Comparison of ENCODE assay signal across 17 cellular contexts in the genomic region with DNA sequence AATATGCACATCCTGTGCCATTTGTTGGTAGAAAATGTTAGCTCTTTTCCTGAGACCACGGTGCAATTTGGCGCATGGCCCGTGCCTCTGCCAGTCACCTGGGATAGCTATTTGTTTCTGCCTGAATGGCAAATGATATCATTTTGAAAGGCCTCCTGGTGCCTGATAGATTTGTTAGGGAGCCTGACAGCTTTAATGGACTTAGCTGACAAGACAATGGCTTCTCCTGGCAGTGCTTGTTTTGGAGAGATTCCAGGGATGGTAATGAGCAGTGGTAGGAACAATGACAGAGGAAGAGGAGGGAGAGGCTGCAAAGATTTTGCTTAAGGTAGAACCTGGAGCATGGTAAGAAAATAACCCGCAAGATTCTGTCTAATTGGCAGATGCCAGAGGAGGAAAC.
A peak's percentile ranks its signal among the peaks of the same experiment; 100 is the strongest.
DNase-seq lines count a peak whose midpoint lies in the region; ATAC-seq and TF ChIP-seq lines count a peak whose summit lies in the region.
"Had no signal": no experiment of that assay in that cellular context is flagged by ENCODE, and none has a peak within 500 bp of the region (broad histone marks: within the 10 kb centered on the region; RNA-seq: fewer than 3 reads in every experiment).

No MANE protein-coding gene starts in this region.

- H3K27me3 Mint-ChIP-seq in WTC11 (ENCODE audit: low read depth) (peaks cover 21% of the 10 kb centered on the region), mesothelial cell of epicardium (ENCODE audit: low read depth) (peaks cover 52% of the 10 kb centered on the region)
- no peaks in the 10 kb centered on the region for H3K27me3 Mint-ChIP-seq in CD4-positive, alpha-beta memory T cell
- H3K27me3 Mint-ChIP-seq in activated CD8-positive, alpha-beta memory T cell treated with anti-CD3 and anti-CD28 coated beads, Interleukin-2, amount 10 ng/mL, durations not matched to agents 7 days and 5 days, result peaks cover under 1% of the 10 kb centered on the region
- H3K27me3 Mint-ChIP-seq: stimulated activated memory B cell treated with anti-CD40 and anti-IgM and Interleukin-4, amounts not matched to agents 10 μg/mL and 1 μg/mL and 100 μg/mL, for 72 hours had no signal

- H3K4me1 ChIP-seq in CD4-positive, alpha-beta memory T cell (ENCODE audit: insufficient read depth, low read length), result no peaks in the 10 kb centered on the region
- H3K4me1 ChIP-seq: ascending aorta had no signal

- ATAC-seq in WTC11, result no peak
- ATAC-seq in activated CD8-positive, alpha-beta memory T cell treated with anti-CD3 and anti-CD28 coated beads, Interleukin-2, amount 10 ng/mL, durations not matched to agents 7 days and 5 days, result no peak
- ATAC-seq: K562; stimulated activated memory B cell treated with anti-CD40 and anti-IgM and Interleukin-4, amounts not matched to agents 10 μg/mL and 1 μg/mL and 100 μg/mL, for 72 hours had no signal

- H3K4me1 Mint-ChIP-seq in WTC11, result peaks cover 73% of the 10 kb centered on the region
- H3K4me1 Mint-ChIP-seq in CD4-positive, alpha-beta memory T cell, result no peaks in the 10 kb centered on the region
- H3K4me1 Mint-ChIP-seq in mesothelial cell of epicardium, result no peaks in the 10 kb centered on the region
- no peaks in the 10 kb centered on the region for H3K4me1 Mint-ChIP-seq in activated CD8-positive, alpha-beta memory T cell treated with anti-CD3 and anti-CD28 coated beads, Interleukin-2, amount 10 ng/mL, durations not matched to agents 7 days and 5 days
- H3K4me1 Mint-ChIP-seq: activated B cell treated with CpG ODN at 0.5 μM for 24 hours; stimulated activated memory B cell treated with anti-CD40 and anti-IgM and Interleukin-4, amounts not matched to agents 10 μg/mL and 1 μg/mL and 100 μg/mL, for 72 hours had no signal

- H3K27ac ChIP-seq in CD4-positive, alpha-beta memory T cell (ENCODE audit: low read depth, low read length), result no peak overlapping the region
- H3K27ac ChIP-seq: ascending aorta had no signal

- H3K27ac Mint-ChIP-seq in WTC11, result peak overlapping the region; percentile 32; the same call in 1 of the 2 replicates
- H3K27ac Mint-ChIP-seq in CD4-positive, alpha-beta memory T cell, result no peak overlapping the region
- H3K27ac Mint-ChIP-seq in mesothelial cell of epicardium, result no peak overlapping the region
- H3K27ac Mint-ChIP-seq in activated CD8-positive, alpha-beta memory T cell treated with anti-CD3 and anti-CD28 coated beads, Interleukin-2, amount 10 ng/mL, durations not matched to agents 7 days and 5 days, result no peak overlapping the region
- H3K27ac Mint-ChIP-seq: activated B cell treated with CpG ODN at 0.5 μM for 24 hours; stimulated activated memory B cell treated with anti-CD40 and anti-IgM and Interleukin-4, amounts not matched to agents 10 μg/mL and 1 μg/mL and 100 μg/mL, for 72 hours had no signal

- TF ChIP-seq CTCF in WTC11 (IDR thresholded peaks at IDR 0.05) (no peak), mesothelial cell of epicardium (IDR thresholded peaks at IDR 0.05; ENCODE audit: unreplicated experiment) (no peak)

- POLR2A ChIA-PET in WTC11 (lab: Charles Lee), result no interaction called here
- POLR2A ChIA-PET in CD4-positive, alpha-beta memory T cell (lab: Charles Lee; ENCODE audit: partially characterized antibody), result no interaction called here

- H3K9me3 Mint-ChIP-seq in WTC11, result peaks cover 7% of the 10 kb centered on the region
- no peaks in the 10 kb centered on the region for H3K9me3 Mint-ChIP-seq in CD4-positive, alpha-beta memory T cell
- H3K9me3 Mint-ChIP-seq in mesothelial cell of epicardium, result no peaks in the 10 kb centered on the region
- peaks cover 2% of the 10 kb centered on the region for H3K9me3 Mint-ChIP-seq in activated CD8-positive, alpha-beta memory T cell treated with anti-CD3 and anti-CD28 coated beads, Interleukin-2, amount 10 ng/mL, durations not matched to agents 7 days and 5 days (ENCODE audit: low read depth)
- H3K9me3 Mint-ChIP-seq: activated B cell treated with CpG ODN at 0.5 μM for 24 hours; stimulated activated memory B cell treated with anti-CD40 and anti-IgM and Interleukin-4, amounts not matched to agents 10 μg/mL and 1 μg/mL and 100 μg/mL, for 72 hours had no signal

- in situ Hi-C loops in G401 (cut with HindIII; ENCODE audit: low sequenced_read_pairs), result no loop called here

- H3K4me3 ChIP-seq in CD4-positive, alpha-beta memory T cell (ENCODE audit: low read length in 2 of 2), result no peak overlapping the region
- H3K4me3 ChIP-seq: ascending aorta, K562 had no signal

- H3K36me3 ChIP-seq in CD4-positive, alpha-beta memory T cell (ENCODE audit: insufficient read depth, low read length), result no peaks in the 10 kb centered on the region
- H3K36me3 ChIP-seq: ascending aorta had no signal

- H3K27me3 ChIP-seq in CD4-positive, alpha-beta memory T cell (ENCODE audit: insufficient read depth, low read length), result no peaks in the 10 kb centered on the region
- H3K27me3 ChIP-seq: ascending aorta had no signal

- DNase-seq in COLO668 (lab: John Stamatoyannopoulos, UW; ENCODE audit: unreplicated experiment) (peak; percentile 46), NCI-H1092 (lab: John Stamatoyannopoulos, UW) (peak; percentile 66), NCI-H2107 treated with DMSO at 0.1 percent for 48 hours (lab: John Stamatoyannopoulos, UW; ENCODE audit: unreplicated experiment) (peak; percentile 96), WTC11 (ENCODE audit: low spot score) (no peak), G401 (ENCODE audit: low spot score) (no peak), mesothelial cell of epicardium (ENCODE audit: low spot score in 2 of 2, unreplicated experiment in 2 of 2) (no peak)
- DNase-seq in CD4-positive, alpha-beta memory T cell, result no peak
- DNase-seq in activated CD8-positive, alpha-beta memory T cell treated with anti-CD3 and anti-CD28 coated beads, Interleukin-2, amount 10 ng/mL, durations not matched to agents 7 days and 5 days, result no peak
- DNase-seq: activated B cell treated with CpG ODN at 0.5 μM for 24 hours, activated gamma-delta T cell, Caco-2, cortex of kidney, nucleus accumbens, trophoblast cell had no signal

- intact Hi-C loops in CD4-positive, alpha-beta memory T cell (cut with micrococcal nuclease), result no loop called here

- CTCF ChIA-PET in WTC11 (lab: Charles Lee), result interaction anchor here (0.6 to 1.5 kb wide), 3 partner anchors 17 to 75 kb away, joined by 3 to 4 read pairs (median 3); no protein-coding TSS in a partner anchor
- CTCF ChIA-PET in CD4-positive, alpha-beta memory T cell (lab: Charles Lee; ENCODE audit: partially characterized antibody), result no interaction called here
- CTCF ChIA-PET in activated CD8-positive, alpha-beta memory T cell treated with anti-CD3 and anti-CD28 coated beads, Interleukin-2, amount 10 ng/mL, durations not matched to agents 7 days and 5 days (lab: Charles Lee), result no interaction called here

- H3K4me3 Mint-ChIP-seq in WTC11 (peak overlapping the region; percentile 12; the same call in 1 of the 2 replicates), mesothelial cell of epicardium (no peak overlapping the region)
- H3K4me3 Mint-ChIP-seq in CD4-positive, alpha-beta memory T cell, result no peak overlapping the region
- no peak overlapping the region for H3K4me3 Mint-ChIP-seq in activated CD8-positive, alpha-beta memory T cell treated with anti-CD3 and anti-CD28 coated beads, Interleukin-2, amount 10 ng/mL, durations not matched to agents 7 days and 5 days
- H3K4me3 Mint-ChIP-seq: activated B cell treated with CpG ODN at 0.5 μM for 24 hours; stimulated activated memory B cell treated with anti-CD40 and anti-IgM and Interleukin-4, amounts not matched to agents 10 μg/mL and 1 μg/mL and 100 μg/mL, for 72 hours had no signal

- H3K36me3 Mint-ChIP-seq in WTC11 (peaks cover 5% of the 10 kb centered on the region), mesothelial cell of epicardium (no peaks in the 10 kb centered on the region)
- H3K36me3 Mint-ChIP-seq in CD4-positive, alpha-beta memory T cell, result no peaks in the 10 kb centered on the region
- no peaks in the 10 kb centered on the region for H3K36me3 Mint-ChIP-seq in activated CD8-positive, alpha-beta memory T cell treated with anti-CD3 and anti-CD28 coated beads, Interleukin-2, amount 10 ng/mL, durations not matched to agents 7 days and 5 days
- H3K36me3 Mint-ChIP-seq: stimulated activated memory B cell treated with anti-CD40 and anti-IgM and Interleukin-4, amounts not matched to agents 10 μg/mL and 1 μg/mL and 100 μg/mL, for 72 hours had no signal

- H3K9me3 ChIP-seq in CD4-positive, alpha-beta memory T cell (ENCODE audit: control insufficient read depth in 1 of 2, low read length in 2 of 2), result no peaks in the 10 kb centered on the region
- H3K9me3 ChIP-seq: ascending aorta, Caco-2 had no signal

TF ChIP-seq in WTC11, 78 proteins besides CTCF, POLR2A, EP300 and RAD21:
- TF ChIP-seq ZNF423 (CRISPR knock-in tag; IDR thresholded peaks at IDR 0.05), result no peak
- TF ChIP-seq, protein P1, sequence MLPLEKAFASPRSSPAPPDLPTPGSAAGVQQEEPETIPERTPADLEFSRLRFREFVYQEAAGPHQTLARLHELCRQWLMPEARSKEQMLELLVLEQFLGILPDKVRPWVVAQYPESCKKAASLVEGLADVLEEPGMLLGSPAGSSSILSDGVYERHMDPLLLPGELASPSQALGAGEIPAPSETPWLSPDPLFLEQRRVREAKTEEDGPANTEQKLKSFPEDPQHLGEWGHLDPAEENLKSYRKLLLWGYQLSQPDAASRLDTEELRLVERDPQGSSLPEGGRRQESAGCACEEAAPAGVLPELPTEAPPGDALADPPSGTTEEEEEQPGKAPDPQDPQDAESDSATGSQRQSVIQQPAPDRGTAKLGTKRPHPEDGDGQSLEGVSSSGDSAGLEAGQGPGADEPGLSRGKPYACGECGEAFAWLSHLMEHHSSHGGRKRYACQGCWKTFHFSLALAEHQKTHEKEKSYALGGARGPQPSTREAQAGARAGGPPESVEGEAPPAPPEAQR (CRISPR knock-in tag; IDR thresholded peaks at IDR 0.05), result 0 out of 2 replicates have a peak, but pooled peaks have one; percentile 25

Comparison
In these comparisons a context has a peak if more than half of its experiments do, and no peak if none do; other contexts are left out.
1. DNase-seq: peak in COLO668 (single experiment), NCI-H1092 (single experiment) and NCI-H2107 treated with DMSO at 0.1 percent for 48 hours (single experiment); none in WTC11 (single experiment), G401 (single experiment), CD4-positive, alpha-beta memory T cell (0 of 5), mesothelial cell of epicardium (0 of 2) and activated CD8-positive, alpha-beta memory T cell treated with anti-CD3 and anti-CD28 coated beads, Interleukin-2, amount 10 ng/mL, durations not matched to agents 7 days and 5 days (single experiment).